In the genomic region with DNA sequence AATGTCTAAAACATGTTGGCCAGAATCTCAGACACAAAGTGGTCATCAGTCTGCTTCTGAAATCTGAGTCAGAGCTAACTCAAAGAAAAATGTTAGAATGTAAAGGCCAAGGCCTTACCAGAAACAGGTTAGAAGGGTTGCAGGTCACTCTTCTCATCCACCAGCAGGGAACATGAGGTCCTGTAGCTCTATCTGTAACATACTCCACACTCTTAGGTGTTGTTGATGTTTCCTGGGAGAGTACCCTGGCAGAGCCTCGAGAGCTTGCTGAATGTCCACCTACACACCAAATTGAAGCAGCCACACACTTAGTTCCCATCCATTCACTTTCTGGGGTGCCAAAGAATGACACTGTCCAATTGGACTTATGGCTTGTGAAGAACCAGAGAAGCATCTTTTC, we compare ENCODE assay signal across 35 cellular contexts.
"Had no signal": no experiment of that assay in that cellular context is flagged by ENCODE, and none has a peak within 500 bp of the region (broad histone marks: within the 10 kb centered on the region; RNA-seq: fewer than 3 reads in every experiment).

No MANE protein-coding gene starts in this region.

- H3K27me3 ChIP-seq: MG63 had no signal

- H3K27ac ChIP-seq: KMS-11 had no signal

- H3K4me3 ChIP-seq: MG63 had no signal

- DNase-seq: Karpas-422, Kasumi-1, KG1, MG63, MM.1S, MV-4-11, NCI-H1048, NCI-H1092, NCI-H1092 treated with DMSO at 0.1 percent for 48 hours, NCI-H1105, NCI-H1105 treated with DMSO at 0.1 percent for 48 hours, NCI-H1417, NCI-H1417 treated with DMSO at 0.1 percent for 48 hours, NCI-H1436, NCI-H1436 treated with DMSO at 0.1 percent for 48 hours, NCI-H146, NCI-H1694, NCI-H1694 treated with DMSO at 0.1 percent for 48 hours, NCI-H187, NCI-H187 treated with DMSO at 0.1 percent for 48 hours, NCI-H1930, NCI-H2029, NCI-H2029 treated with DMSO at 0.1 percent for 48 hours, NCI-H2081, NCI-H2081 treated with DMSO at 0.1 percent for 48 hours, NCI-H2107, NCI-H2171, NCI-H2171 treated with DMSO at 0.1 percent for 48 hours, NCI-H2227 treated with DMSO at 0.1 percent for 48 hours, NCI-H226, NCI-H345, NCI-H446, NCI-H446 treated with DMSO at 0.1 percent for 48 hours, NCI-H510A had no signal

- H3K9ac ChIP-seq: KMS-11 had no signal

- H3K9me3 ChIP-seq: MG63 had no signal

- H3K36me3 ChIP-seq: MG63 had no signal
